Comparison of ENCODE assay signal across 1 cellular context in genomic region chr5:167478156-167478555, GRCh38.
TF ChIP-seq lines count a peak whose summit lies in the region.

No MANE protein-coding gene starts in this region.

TF ChIP-seq in GM23338, 12 proteins besides CTCF, POLR2A, EP300 and RAD21:
- no peak for TF ChIP-seq ZNF462 (CRISPR knock-in tag; IDR thresholded peaks at IDR 0.05)
TF ChIP-seq in GM23338: peak in this region for 0.
